In genomic region chr20:59075934-59076508, GRCh38 we compare ENCODE assay signal across 24 cellular contexts. TPM values are rescaled to one million over a fixed set of nuclear protein-coding genes. Genes with fewer than 3 reads are reported as not detected.
"Had no signal": no experiment of that assay in that cellular context is flagged by ENCODE, and none has a peak within 500 bp of the region (broad histone marks: within the 10 kb centered on the region; RNA-seq: fewer than 3 reads in every experiment).

No MANE protein-coding gene starts in this region.

- H3K4me2 ChIP-seq: hepatocyte, neural progenitor cell, smooth muscle cell had no signal

- H3K36me3 Mint-ChIP-seq: naive B cell, neural progenitor cell, T-cell had no signal

- H3K79me2 ChIP-seq: hepatocyte had no signal

- H3K4me1 ChIP-seq: esophagus muscularis mucosa, lower lobe of right lung, neural progenitor cell, sigmoid colon, stomach, suprapubic skin, transverse colon had no signal

- ATAC-seq: left lobe of liver, lower lobe of right lung, T-cell had no signal

- H3K27ac Mint-ChIP-seq: neural progenitor cell; T-cell; T-helper 2 cell treated with Interferon-gamma antibody and Interleukin-4, amounts not matched to agents 5 μg/mL and 100 μg/mL, for 36 hours had no signal

- H3K36me3 ChIP-seq: esophagus muscularis mucosa, lower lobe of right lung, neural progenitor cell, sigmoid colon, SJCRH30, stomach, suprapubic skin, transverse colon had no signal

- H3K9ac ChIP-seq: neural progenitor cell had no signal

- H2AFZ ChIP-seq: hepatocyte, neural progenitor cell had no signal

- H3K27ac ChIP-seq: esophagus muscularis mucosa, hepatocyte, lower lobe of right lung, neural progenitor cell, sigmoid colon, SJCRH30, stomach, suprapubic skin, transverse colon, VCaP had no signal

- H3K4me3 Mint-ChIP-seq: naive B cell; neural progenitor cell; T-cell; T-helper 2 cell treated with Interferon-gamma antibody and Interleukin-4, amounts not matched to agents 5 μg/mL and 100 μg/mL, for 36 hours had no signal

- H3K9me3 ChIP-seq: esophagus muscularis mucosa, lower lobe of right lung, sigmoid colon, SJCRH30, stomach, suprapubic skin, transverse colon had no signal

- H3K4me3 ChIP-seq: esophagus muscularis mucosa, hepatocyte, lower lobe of right lung, neural progenitor cell, sigmoid colon, SJCRH30, smooth muscle cell, stomach, suprapubic skin, transverse colon had no signal

- H3K9me3 Mint-ChIP-seq: immature natural killer cell; naive B cell; neural progenitor cell; T-cell; T-helper 2 cell treated with Interferon-gamma antibody and Interleukin-4, amounts not matched to agents 5 μg/mL and 100 μg/mL, for 36 hours had no signal

- DNase-seq: activated CD8-positive, alpha-beta memory T cell treated with anti-CD3 and anti-CD28 coated beads, Interleukin-2, amount 50 U/mL, for 48 hours; central memory CD4-positive, alpha-beta T cell; glutamatergic neuron; immature natural killer cell; lower lobe of right lung; naive B cell; retina; sigmoid colon; SJCRH30; stimulated activated CD4-positive, alpha-beta T cell treated with anti-CD3 and anti-CD28 coated beads, Interleukin-4, amount 100 ng/mL, for 1 hour; stomach; T-cell; transverse colon had no signal

RNA-seq across cellular contexts. Expression of gene TUBB1, which starts 56.8 kb away (rescaled TPM):
- total RNA-seq: astrocyte, kidney epithelial cell, osteoblast, SJCRH30, transverse colon had no signal
